8 cellular contexts compared by ENCODE assay signal in the genomic region with DNA sequence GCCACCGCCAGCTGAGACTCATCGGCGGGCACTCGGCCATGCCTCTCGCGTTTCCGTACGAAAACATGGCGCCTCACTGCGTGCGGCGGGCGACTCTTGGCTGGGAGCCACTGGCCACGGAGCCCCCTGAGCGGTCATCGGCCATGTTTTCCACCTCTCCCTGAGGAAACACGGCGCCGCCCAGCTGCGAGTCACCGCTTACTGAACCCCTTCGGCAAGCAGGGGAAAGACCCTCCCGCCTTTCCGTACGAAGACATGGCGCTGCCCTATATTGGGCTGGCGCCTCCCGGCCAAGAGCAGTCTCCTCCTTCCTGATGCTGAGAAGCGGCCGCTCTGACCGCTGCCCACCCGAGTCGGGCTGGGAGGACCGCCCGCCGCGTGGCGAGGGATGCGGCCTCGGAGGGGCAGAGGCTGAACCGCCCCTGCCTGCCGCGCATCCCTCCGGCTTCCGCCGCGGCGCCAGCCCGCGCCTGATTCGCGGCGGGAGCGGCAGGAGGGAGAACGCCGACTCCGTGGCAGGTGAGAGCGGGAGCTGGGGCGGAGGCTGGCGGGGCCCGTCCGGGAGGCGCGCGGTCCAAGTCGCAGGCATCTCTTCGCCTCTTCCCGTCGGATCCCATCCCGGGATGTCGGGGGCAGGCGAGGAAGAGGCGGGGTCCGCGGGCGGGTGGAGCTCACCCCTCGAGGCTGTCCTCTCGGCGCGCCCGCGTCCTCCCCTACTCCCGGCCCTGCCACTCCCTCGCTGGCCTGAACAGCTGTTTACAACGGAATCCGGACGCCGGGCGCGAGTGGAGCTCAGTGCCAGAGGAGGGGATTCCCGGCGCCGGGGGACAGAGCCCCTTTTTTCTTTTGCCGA. TPM values are rescaled to one million over a fixed set of nuclear protein-coding genes. Genes with fewer than 3 reads are reported as not detected.
DNase-seq lines count a peak whose midpoint lies in the region; TF ChIP-seq lines count a peak whose summit lies in the region.

TSS of gene TCP11L1 (plus strand) at position 299 of the 853 bp plus-strand sequence. CDS start 4,202 bp downstream, outside the sequence.

- TF ChIP-seq CTCF in H9 (conservative IDR thresholded peaks at IDR 0.05), result no peak
- no peak for TF ChIP-seq CTCF in Loucy (conservative IDR thresholded peaks at IDR 0.05; ENCODE audit: low read length)
- no peak for TF ChIP-seq CTCF in neural progenitor cell (IDR thresholded peaks at IDR 0.05)

- H3K4me3 Mint-ChIP-seq in H9, result peak within 1 kb of the TSS; percentile 77 to 90
- H3K4me3 Mint-ChIP-seq in neural progenitor cell, result peak within 1 kb of the TSS; percentile 93

- H3K14ac ChIP-seq in H9 (ENCODE audit: insufficient read depth, low read length), result peak within 1 kb of the TSS; percentile 90

- no peak within 1 kb of the TSS for H3K56ac ChIP-seq in H9 (ENCODE audit: insufficient read length, low read depth, low read length)

- no CpG with 5 or more reads among the region's 94 CpGs for WGBS in H9 (ENCODE audit: extremely low coverage, insufficient read length, low lambda C conversion rate)

- no peak within 1 kb of the TSS for H2AFZ ChIP-seq in H9 (ENCODE audit: low read length)
- peak within 1 kb of the TSS; percentile 94 for H2AFZ ChIP-seq in Loucy (ENCODE audit: low read length)
- peak within 1 kb of the TSS; percentile 97 for H2AFZ ChIP-seq in neural progenitor cell (replicated peaks)

- H3K4me1 Mint-ChIP-seq in H9 (peaks cover 11 to 12% of the 10 kb centered on the region in 2 experiments), neural progenitor cell (peaks cover 15% of the 10 kb centered on the region)

- H3F3A ChIP-seq in Loucy (ENCODE audit: low read depth), result no peaks in the 10 kb centered on the region
- H3F3A ChIP-seq in neural progenitor cell (ENCODE audit: low read depth), result peaks cover 21% of the 10 kb centered on the region

- H3K4me3 ChIP-seq in Loucy (ENCODE audit: low read length, poor library complexity, severe bottlenecking) (peak within 1 kb of the TSS; percentile 84), SJCRH30 (peak within 1 kb of the TSS; percentile 95), neural progenitor cell (peak within 1 kb of the TSS; percentile 81), subcutaneous abdominal adipose tissue (ENCODE audit: low read depth in 1 of 5, low read length in 5 of 5) (peak within 1 kb of the TSS; percentile 86 to 96 (median 90))

- no peaks in the 10 kb centered on the region for H3K9me2 ChIP-seq in Loucy (replicated peaks; ENCODE audit: low read depth, low read length)

- H3K36me3 ChIP-seq in Loucy (ENCODE audit: insufficient read depth, low read length) (no peaks in the 10 kb centered on the region), SJCRH30 (peaks cover 4% of the 10 kb centered on the region; the same call in 1 of the 2 replicates), neural progenitor cell (no peaks in the 10 kb centered on the region), subcutaneous abdominal adipose tissue (ENCODE audit: control insufficient read depth in 5 of 5, insufficient read depth in 5 of 5, low read length in 5 of 5) (peaks cover 0 to 9% (median 4%) of the 10 kb centered on the region in 5 donors)

- H4K8ac ChIP-seq in H9 (replicated peaks; ENCODE audit: insufficient read length, low read depth, low read length), result no peak within 1 kb of the TSS

- peak; percentile 87 for DNase-seq in GDM1 (lab: John Stamatoyannopoulos, UW)
- DNase-seq in H9, result peak; percentile 95
- peak; percentile 95 for DNase-seq in SJCRH30
- DNase-seq in activated gamma-delta T cell treated with anti-CD3 and anti-CD28 coated beads, Interleukin-2, amount 50 U/mL, for 16 hours (ENCODE audit: low read depth), result peak; percentile 64
- DNase-seq in foreskin melanocyte, result peak; percentile 86
- DNase-seq in neural progenitor cell (ENCODE audit: low spot score), result peak; percentile 96

- H3K9ac ChIP-seq in H9 (ENCODE audit: extremely low read depth, insufficient read length, low read length), result peak within 1 kb of the TSS; percentile 84
- peak within 1 kb of the TSS; percentile 79 for H3K9ac ChIP-seq in Loucy (ENCODE audit: low read depth, low read length, poor library complexity, severe bottlenecking)
- peak within 1 kb of the TSS; percentile 63 for H3K9ac ChIP-seq in neural progenitor cell
- peak within 1 kb of the TSS; percentile 3 to 96 (median 90) for H3K9ac ChIP-seq in subcutaneous abdominal adipose tissue (ENCODE audit: low read length in 5 of 5)

- no peak within 1 kb of the TSS for H4K91ac ChIP-seq in H9 (ENCODE audit: insufficient read length, low read depth, low read length)

- peak within 1 kb of the TSS; percentile 2 for H2BK5ac ChIP-seq in H9 (ENCODE audit: insufficient read length, low read length)

- H3K27ac ChIP-seq in H9 (ENCODE audit: insufficient read length, low read depth, low read length) (peak within 1 kb of the TSS; percentile 44), SJCRH30 (peak within 1 kb of the TSS; percentile 97), neural progenitor cell (peak within 1 kb of the TSS; percentile 95), subcutaneous abdominal adipose tissue (ENCODE audit: low read depth, low read length) (peak within 1 kb of the TSS; percentile 96)

- peak within 1 kb of the TSS; percentile 1 for H4K5ac ChIP-seq in H9 (ENCODE audit: insufficient read length, low read depth, low read length)

- H3K9me3 Mint-ChIP-seq in H9, result no peaks in the 10 kb centered on the region
- no peaks in the 10 kb centered on the region for H3K9me3 Mint-ChIP-seq in neural progenitor cell

- no peak within 1 kb of the TSS for H2BK120ac ChIP-seq in H9 (ENCODE audit: low read depth, low read length, poor library complexity, severe bottlenecking)

- peaks cover 5% of the 10 kb centered on the region for H3K23me2 ChIP-seq in H9 (ENCODE audit: insufficient read length, low read depth, low read length, poor library complexity, severe bottlenecking)

- H3K27ac Mint-ChIP-seq in H9 (peak within 1 kb of the TSS; percentile 97 to 99 (median 97)), neural progenitor cell (peak within 1 kb of the TSS; percentile 99)

- no peaks in the 10 kb centered on the region for H3K79me1 ChIP-seq in H9 (ENCODE audit: insufficient read depth, low read depth, low read length, poor library complexity, severe bottlenecking)

- H2BK12ac ChIP-seq in H9 (ENCODE audit: insufficient read length, low read depth, low read length), result no peak within 1 kb of the TSS

- H3K4me1 ChIP-seq in H9 (ENCODE audit: insufficient read depth, low read length), result no peaks in the 10 kb centered on the region; the same call in 1 of the 2 replicates
- H3K4me1 ChIP-seq in Loucy (ENCODE audit: insufficient read depth, low read length, poor library complexity, severe bottlenecking), result peaks cover 23% of the 10 kb centered on the region
- H3K4me1 ChIP-seq in SJCRH30, result no peaks in the 10 kb centered on the region
- H3K4me1 ChIP-seq in neural progenitor cell, result peaks cover 13% of the 10 kb centered on the region
- H3K4me1 ChIP-seq in subcutaneous abdominal adipose tissue (ENCODE audit: control insufficient read depth in 5 of 5, insufficient read depth in 5 of 5, low read length in 5 of 5), result peaks cover 2 to 16% (median 11%) of the 10 kb centered on the region in 5 donors

- no peak within 1 kb of the TSS for H2AK5ac ChIP-seq in H9 (ENCODE audit: insufficient read length, low read length)

- no peak within 1 kb of the TSS for H3K23ac ChIP-seq in H9 (ENCODE audit: insufficient read length, low read depth, low read length)

- no peak within 1 kb of the TSS for H3K4ac ChIP-seq in H9 (ENCODE audit: low read depth, low read length)

- H4K20me1 ChIP-seq in H9 (ENCODE audit: control insufficient read depth, insufficient read depth, insufficient read length) (no peaks in the 10 kb centered on the region), Loucy (ENCODE audit: insufficient read depth, low read length, poor library complexity, severe bottlenecking) (no peaks in the 10 kb centered on the region), neural progenitor cell (ENCODE audit: low read depth) (peaks cover 7% of the 10 kb centered on the region)

- H3K36me3 Mint-ChIP-seq in H9 (ENCODE audit: insufficient read depth in 1 of 3, low read depth in 3 of 3) (peaks cover 7 to 11% (median 10%) of the 10 kb centered on the region in 3 experiments; a peak in 6 of 7 replicates), neural progenitor cell (peaks cover 10% of the 10 kb centered on the region)

- H3K27me3 Mint-ChIP-seq in H9 (ENCODE audit: low read depth) (no peaks in the 10 kb centered on the region), neural progenitor cell (ENCODE audit: insufficient read depth, low read depth) (peaks cover 5% of the 10 kb centered on the region)

- H3K18ac ChIP-seq in H9 (ENCODE audit: insufficient read length, low read depth, low read length), result peak within 1 kb of the TSS; percentile 94

- H3K9me3 ChIP-seq in H9 (ENCODE audit: control insufficient read depth, low read depth, low read length) (no peaks in the 10 kb centered on the region), Loucy (ENCODE audit: insufficient read depth, low read depth, low read length) (no peaks in the 10 kb centered on the region), SJCRH30 (replicated peaks) (0 out of 2 replicates have a peak, but pooled peaks cover 2% of the 10 kb centered on the region), neural progenitor cell (ENCODE audit: low read depth) (no peaks in the 10 kb centered on the region), subcutaneous abdominal adipose tissue (ENCODE audit: control insufficient read depth in 5 of 5, low read length in 5 of 5) (no peaks in the 10 kb centered on the region)

- no peaks in the 10 kb centered on the region for H3K27me3 ChIP-seq in H9 (ENCODE audit: insufficient read depth, low read length)
- no peaks in the 10 kb centered on the region for H3K27me3 ChIP-seq in Loucy (ENCODE audit: insufficient read depth, low read length, poor library complexity, severe bottlenecking)
- H3K27me3 ChIP-seq in SJCRH30, result no peaks in the 10 kb centered on the region
- peaks cover 8% of the 10 kb centered on the region for H3K27me3 ChIP-seq in neural progenitor cell
- H3K27me3 ChIP-seq in subcutaneous abdominal adipose tissue (ENCODE audit: control insufficient read depth in 5 of 5, insufficient read depth in 4 of 5, low read length in 5 of 5), result no peaks in the 10 kb centered on the region

- no peaks in the 10 kb centered on the region for H3K79me2 ChIP-seq in H9 (ENCODE audit: insufficient read depth, low read length)
- H3K79me2 ChIP-seq in Loucy (ENCODE audit: insufficient read depth, low read length), result peaks cover 33% of the 10 kb centered on the region
- peaks cover 3% of the 10 kb centered on the region for H3K79me2 ChIP-seq in neural progenitor cell (ENCODE audit: low read depth)

- no peak within 1 kb of the TSS for H2BK20ac ChIP-seq in H9 (ENCODE audit: low read depth, low read length, poor library complexity, severe bottlenecking)

- no peak within 1 kb of the TSS; the same call in 1 of the 2 replicates for H2BK15ac ChIP-seq in H9 (ENCODE audit: low read depth, low read length)

- H3K4me2 ChIP-seq in H9 (ENCODE audit: insufficient read depth, insufficient read length, low read length) (peak within 1 kb of the TSS; percentile 92), Loucy (ENCODE audit: low read depth, low read length, poor library complexity, severe bottlenecking) (peak within 1 kb of the TSS; percentile 84), neural progenitor cell (peak within 1 kb of the TSS; percentile 93)

- no peak within 1 kb of the TSS for H3T11ph ChIP-seq in H9 (ENCODE audit: low read length)

RNA-seq across cellular contexts. Expression of gene TCP11L1, which starts in this region (rescaled TPM):
- total RNA-seq in H9 (2021) (20.0 and 20.3 TPM in 2 replicates), neural progenitor cell (ENCODE audit: low replicate concordance) (20.0 and 24.3 TPM in 2 replicates)
- 19.2 and 22.7 TPM in 2 replicates for total RNA-seq in SJCRH30 (2014; rRNA removed; shearing (Covaris generic))

Comparison
In these comparisons a context has a peak if more than half of its experiments do, and no peak if none do; other contexts are left out.
1. Peak in every context shown above with its lines: DNase-seq, H3K4me3 ChIP-seq and H3K27ac ChIP-seq.
2. H3K27ac ChIP-seq: peak in every context shown above with its lines; median percentile 97 in SJCRH30; 96 in subcutaneous abdominal adipose tissue; 95 in neural progenitor cell; 44 in H9.